ENCODE assay signal across 21 cellular contexts in the genomic region with DNA sequence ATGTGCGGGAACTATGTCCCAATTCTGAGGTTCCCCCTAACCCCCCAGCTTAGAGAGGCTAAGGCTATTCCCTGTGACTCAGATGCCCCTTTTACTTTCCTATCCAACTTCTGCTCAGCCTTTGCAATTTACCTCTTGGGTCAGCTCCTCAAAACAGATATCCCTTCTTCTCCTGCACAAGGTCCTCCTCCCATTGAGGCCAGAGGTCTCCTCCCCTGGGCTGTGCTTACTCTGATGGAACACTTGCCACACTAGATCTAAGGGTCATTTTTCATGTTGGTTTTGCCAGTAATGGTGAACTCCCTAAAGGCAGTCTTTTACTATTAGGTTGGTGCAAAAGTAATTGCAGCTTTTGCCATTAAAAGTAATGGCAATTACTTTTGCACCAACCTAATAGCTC. TPM values are rescaled to one million over a fixed set of nuclear protein-coding genes. Genes with fewer than 3 reads are reported as not detected.
"Had no signal": no experiment of that assay in that cellular context is flagged by ENCODE, and none has a peak within 500 bp of the region (broad histone marks: within the 10 kb centered on the region; RNA-seq: fewer than 3 reads in every experiment).

No MANE protein-coding gene starts in this region.

- H3K4me3 Mint-ChIP-seq: activated CD4-positive, alpha-beta T cell treated with anti-CD3 and anti-CD28 coated beads for 36 hours; activated naive CD8-positive, alpha-beta T cell treated with anti-CD3 and anti-CD28 coated beads for 36 hours; endodermal cell; mesothelial cell of epicardium; WTC11 had no signal

- H3K27ac ChIP-seq: epithelial cell of prostate, left lung had no signal

- H3K4me3 ChIP-seq: dorsolateral prefrontal cortex, left lung, spleen had no signal

- H3K4me1 ChIP-seq: left lung had no signal

- H3K4me1 Mint-ChIP-seq: mesothelial cell of epicardium had no signal

- H3K36me3 ChIP-seq: left lung, spleen had no signal

- ATAC-seq: left lung had no signal

- DNase-seq: activated naive CD8-positive, alpha-beta T cell treated with anti-CD3 and anti-CD28 coated beads for 36 hours; amniotic stem cell; dorsolateral prefrontal cortex; foreskin melanocyte; glutamatergic neuron; hypothalamus; kidney; left lung; occipital lobe; posterior cingulate gyrus; retina; spleen had no signal

- H3K36me3 Mint-ChIP-seq: activated naive CD8-positive, alpha-beta T cell treated with anti-CD3 and anti-CD28 coated beads for 36 hours; mesothelial cell of epicardium; WTC11 had no signal

- H3K9me3 Mint-ChIP-seq: activated naive CD8-positive, alpha-beta T cell treated with anti-CD3 and anti-CD28 coated beads for 36 hours; endodermal cell had no signal

- H3K27ac Mint-ChIP-seq: activated CD4-positive, alpha-beta T cell treated with anti-CD3 and anti-CD28 coated beads for 36 hours; activated naive CD8-positive, alpha-beta T cell treated with anti-CD3 and anti-CD28 coated beads for 36 hours; activated T-helper 17 cell treated with anti-CD3 and anti-CD28 coated beads, Interleukin-2, amount 50 U/mL, for 72 hours; endodermal cell; mesothelial cell of epicardium; WTC11 had no signal

RNA-seq across cellular contexts. Expression of gene XIRP1, which starts 41.6 kb away (rescaled TPM):
- total RNA-seq: activated CD8-positive, alpha-beta T cell treated with anti-CD3 and anti-CD28 coated beads, Interleukin-2, amount 10 ng/mL, durations not matched to agents 7 days and 5 days; endodermal cell; lung microvascular endothelial cell; mesothelial cell of epicardium; occipital lobe; WTC11 had no signal
- polyA plus RNA-seq: neural cell had no signal

RNA-seq across cellular contexts. Expression of gene CX3CR1, which starts 45.8 kb away (rescaled TPM):
- total RNA-seq: endodermal cell, lung microvascular endothelial cell had no signal
- polyA plus RNA-seq: neural cell had no signal
